Comparison of ENCODE assay signal across 12 cellular contexts in the genomic region with DNA sequence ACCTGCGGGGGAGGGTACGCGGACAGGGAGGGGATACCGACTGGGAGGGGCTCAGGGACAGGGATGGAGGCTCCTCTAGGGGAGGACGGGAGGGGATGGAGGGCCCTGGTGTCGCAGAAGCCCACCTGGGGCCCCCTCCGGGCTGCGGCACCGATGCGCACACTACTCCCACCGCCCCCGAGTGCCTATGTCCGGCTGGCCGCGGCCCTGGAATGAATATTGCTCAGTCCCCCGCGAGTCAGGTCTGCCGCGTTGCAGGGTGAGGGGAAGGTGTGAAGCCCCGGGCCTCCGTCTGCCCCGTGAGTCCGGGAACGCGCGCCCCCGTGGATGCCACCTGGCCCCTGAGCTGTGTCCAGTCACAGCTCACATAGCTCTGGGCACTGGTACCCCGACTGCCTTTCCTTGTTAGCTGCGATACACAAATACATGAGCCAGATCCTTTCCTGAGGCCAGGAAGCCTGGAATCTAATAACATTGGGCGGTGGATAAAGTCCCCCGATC. TPM values are rescaled to one million over a fixed set of nuclear protein-coding genes. Genes with fewer than 3 reads are reported as not detected.
DNase-seq lines count a peak whose midpoint lies in the region; ATAC-seq and TF ChIP-seq lines count a peak whose summit lies in the region.
"Had no signal": no experiment of that assay in that cellular context is flagged by ENCODE, and none has a peak within 500 bp of the region (broad histone marks: within the 10 kb centered on the region; RNA-seq: fewer than 3 reads in every experiment).

No MANE protein-coding gene starts in this region.

- no peaks in the 10 kb centered on the region for H3K36me3 Mint-ChIP-seq in activated naive CD8-positive, alpha-beta T cell
- H3K36me3 Mint-ChIP-seq in activated naive CD8-positive, alpha-beta T cell treated with anti-CD3 and anti-CD28 coated beads, Interleukin-2, amount 50 U/mL, for 24 hours (ENCODE audit: low read depth): no peaks in the 10 kb centered on the region
- H3K36me3 Mint-ChIP-seq: CD4-positive, CD25-positive, alpha-beta regulatory T cell had no signal

- no peak overlapping the region for H3K27ac Mint-ChIP-seq in activated naive CD8-positive, alpha-beta T cell
- no peak overlapping the region for H3K27ac Mint-ChIP-seq in activated naive CD8-positive, alpha-beta T cell treated with anti-CD3 and anti-CD28 coated beads, Interleukin-2, amount 50 U/mL, for 24 hours
- H3K27ac Mint-ChIP-seq: CD4-positive, CD25-positive, alpha-beta regulatory T cell had no signal

- peaks cover 20% of the 10 kb centered on the region for H3K4me1 ChIP-seq in suprapubic skin
- H3K4me1 ChIP-seq: SJSA1 had no signal

- no peak overlapping the region for H3K27ac ChIP-seq in suprapubic skin
- H3K27ac ChIP-seq: SJSA1, testis had no signal

- H3K9me3 Mint-ChIP-seq in activated naive CD8-positive, alpha-beta T cell (ENCODE audit: low read depth): no peaks in the 10 kb centered on the region
- H3K9me3 Mint-ChIP-seq in activated naive CD8-positive, alpha-beta T cell treated with anti-CD3 and anti-CD28 coated beads, Interleukin-2, amount 50 U/mL, for 24 hours: no peaks in the 10 kb centered on the region

- ATAC-seq in activated naive CD8-positive, alpha-beta T cell treated with anti-CD3 and anti-CD28 coated beads, Interleukin-2, amount 50 U/mL, for 24 hours: no peak
- no peak for ATAC-seq in HG03280 (IDR thresholded peaks at IDR 0.05; ENCODE audit: unreplicated experiment)
- no peak for ATAC-seq in HG03521 (IDR thresholded peaks at IDR 0.05; ENCODE audit: unreplicated experiment)
- ATAC-seq in HG03175 (IDR thresholded peaks at IDR 0.05; ENCODE audit: unreplicated experiment): no peak

- H3K27me3 ChIP-seq in suprapubic skin: peaks cover 49% of the 10 kb centered on the region
- H3K27me3 ChIP-seq: MG63, SJSA1, testis had no signal

- H3K27me3 Mint-ChIP-seq in activated naive CD8-positive, alpha-beta T cell: peaks cover 41% of the 10 kb centered on the region
- H3K27me3 Mint-ChIP-seq in activated naive CD8-positive, alpha-beta T cell treated with anti-CD3 and anti-CD28 coated beads, Interleukin-2, amount 50 U/mL, for 24 hours: peaks cover 71% of the 10 kb centered on the region

- H3K36me3 ChIP-seq in suprapubic skin: no peaks in the 10 kb centered on the region
- H3K36me3 ChIP-seq: MG63, SJSA1 had no signal

- peaks cover 40% of the 10 kb centered on the region for H3K4me1 Mint-ChIP-seq in activated naive CD8-positive, alpha-beta T cell (ENCODE audit: low read depth)
- H3K4me1 Mint-ChIP-seq in activated naive CD8-positive, alpha-beta T cell treated with anti-CD3 and anti-CD28 coated beads, Interleukin-2, amount 50 U/mL, for 24 hours: peaks cover 34% of the 10 kb centered on the region

- no peak for TF ChIP-seq EP300 in suprapubic skin (IDR thresholded peaks at IDR 0.05)

- no peak for TF ChIP-seq POLR2A in suprapubic skin (IDR thresholded peaks at IDR 0.05)

- H3K4me3 Mint-ChIP-seq in activated naive CD8-positive, alpha-beta T cell: peak overlapping the region; percentile 87
- no peak overlapping the region for H3K4me3 Mint-ChIP-seq in activated naive CD8-positive, alpha-beta T cell treated with anti-CD3 and anti-CD28 coated beads, Interleukin-2, amount 50 U/mL, for 24 hours

- 6% methylated on average over 15 of the region's 31 CpGs for WGBS in suprapubic skin

- no peak for TF ChIP-seq CTCF in astrocyte of the spinal cord (IDR thresholded peaks at IDR 0.05; ENCODE audit: low read depth, low read length)
- TF ChIP-seq CTCF in suprapubic skin (IDR thresholded peaks at IDR 0.05): no peak

- DNase-seq in activated naive CD8-positive, alpha-beta T cell treated with anti-CD3 and anti-CD28 coated beads, Interleukin-2, amount 50 U/mL, for 24 hours: no peak
- no peak for DNase-seq in astrocyte of the spinal cord (ENCODE audit: low read depth, low spot score)
- DNase-seq in suprapubic skin (ENCODE audit: low spot score in 2 of 2): no peak
- DNase-seq: CD4-positive, CD25-positive, alpha-beta regulatory T cell; MG63; testis had no signal

- H3K4me3 ChIP-seq in astrocyte of the spinal cord (ENCODE audit: low read depth, low read length) (peak overlapping the region; percentile 47), iPS-11a (ENCODE audit: low read depth, low read length) (peak overlapping the region; percentile 17), suprapubic skin (peak overlapping the region; percentile 46)
- H3K4me3 ChIP-seq: MG63, SJSA1 had no signal

- H3K9me3 ChIP-seq in suprapubic skin: no peaks in the 10 kb centered on the region
- H3K9me3 ChIP-seq: MG63, SJSA1, testis had no signal

- in situ Hi-C loops in astrocyte of the spinal cord (cut with HindIII; ENCODE audit: low sequenced_read_pairs): no loop called here

RNA-seq across cellular contexts. Expression of a gene that starts 44.5 kb away (rescaled TPM):
- 10 to 100 TPM; 14.1 to 53.7 (median 25.1) TPM for total RNA-seq in suprapubic skin
- total RNA-seq: CD4-positive, CD25-positive, alpha-beta regulatory T cell; SJSA1 had no signal
